1 cellular context compared by ENCODE assay signal in the genomic region with DNA sequence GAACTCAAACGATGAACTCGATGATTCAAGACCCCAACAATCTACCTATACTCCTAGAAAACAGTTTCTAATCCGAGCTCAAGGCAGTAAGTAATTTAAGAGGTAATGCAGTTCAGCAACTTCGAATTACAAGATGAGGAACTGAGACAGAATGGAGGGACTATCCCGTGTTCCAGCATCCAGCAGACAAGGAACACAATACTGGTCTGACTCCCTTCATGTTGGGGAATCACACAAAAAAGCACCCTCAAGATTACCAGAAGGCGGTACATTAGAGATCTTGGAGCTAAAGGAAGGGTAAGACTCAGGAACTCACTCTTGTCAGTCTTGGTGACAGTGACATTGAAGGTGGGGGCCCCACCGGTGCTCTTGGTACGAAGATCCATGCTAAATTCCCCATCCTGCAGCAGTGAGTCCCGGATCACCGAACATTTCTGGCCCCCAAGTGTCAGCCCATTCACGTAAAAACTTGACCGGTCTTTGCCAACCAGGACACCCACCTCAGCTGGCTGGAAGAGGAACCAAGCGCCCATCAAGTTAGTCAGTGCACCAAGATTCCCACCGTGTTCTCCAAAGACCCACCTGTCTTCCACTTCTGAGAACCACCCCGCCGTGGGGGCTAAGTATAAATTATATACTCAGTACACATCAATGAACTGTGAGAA.
TF ChIP-seq lines count a peak whose summit lies in the region.

No MANE protein-coding gene starts in this region.

TF ChIP-seq in A549, 52 proteins besides CTCF, POLR2A, EP300 and RAD21 (continued from another document):
- TF ChIP-seq, protein P1, sequence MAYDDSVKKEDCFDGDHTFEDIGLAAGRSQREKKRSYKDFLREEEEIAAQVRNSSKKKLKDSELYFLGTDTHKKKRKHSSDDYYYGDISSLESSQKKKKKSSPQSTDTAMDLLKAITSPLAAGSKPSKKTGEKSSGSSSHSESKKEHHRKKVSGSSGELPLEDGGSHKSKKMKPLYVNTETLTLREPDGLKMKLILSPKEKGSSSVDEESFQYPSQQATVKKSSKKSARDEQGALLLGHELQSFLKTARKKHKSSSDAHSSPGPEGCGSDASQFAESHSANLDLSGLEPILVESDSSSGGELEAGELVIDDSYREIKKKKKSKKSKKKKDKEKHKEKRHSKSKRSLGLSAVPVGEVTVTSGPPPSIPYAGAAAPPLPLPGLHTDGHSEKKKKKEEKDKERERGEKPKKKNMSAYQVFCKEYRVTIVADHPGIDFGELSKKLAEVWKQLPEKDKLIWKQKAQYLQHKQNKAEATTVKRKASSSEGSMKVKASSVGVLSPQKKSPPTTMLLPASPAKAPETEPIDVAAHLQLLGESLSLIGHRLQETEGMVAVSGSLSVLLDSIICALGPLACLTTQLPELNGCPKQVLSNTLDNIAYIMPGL (CRISPR knock-in tag; IDR thresholded peaks at IDR 0.05; ENCODE audit: borderline replicate concordance), result no peak
- no peak for TF ChIP-seq HEYL (CRISPR knock-in tag; IDR thresholded peaks at IDR 0.05)
- no peak for TF ChIP-seq ESRRA (IDR thresholded peaks at IDR 0.05; ENCODE audit: borderline replicate concordance, low read length)
- TF ChIP-seq NPAS2 (CRISPR knock-in tag; IDR thresholded peaks at IDR 0.05; ENCODE audit: borderline replicate concordance), result no peak
- TF ChIP-seq JUN (IDR thresholded peaks at IDR 0.05), result 0 out of 5 replicates have a peak, but pooled peaks of 1 of the 2 experiments have one; percentile 0
- no peak for TF ChIP-seq HOXB13 (CRISPR knock-in tag; IDR thresholded peaks at IDR 0.05; ENCODE audit: low read depth)
- TF ChIP-seq TFCP2L1 (CRISPR knock-in tag; IDR thresholded peaks at IDR 0.05), result no peak
- TF ChIP-seq ZSCAN20 (CRISPR knock-in tag; IDR thresholded peaks at IDR 0.05), result no peak
- peak; percentile 36; the same call in 1 of the 2 replicates for TF ChIP-seq POLR2AphosphoS2 (conservative IDR thresholded peaks at IDR 0.05; ENCODE audit: low read length)
- TF ChIP-seq CEBPB (IDR thresholded peaks at IDR 0.05), result no peak
- no peak for TF ChIP-seq CHD4 (IDR thresholded peaks at IDR 0.05; ENCODE audit: borderline replicate concordance)
- TF ChIP-seq, protein P2, sequence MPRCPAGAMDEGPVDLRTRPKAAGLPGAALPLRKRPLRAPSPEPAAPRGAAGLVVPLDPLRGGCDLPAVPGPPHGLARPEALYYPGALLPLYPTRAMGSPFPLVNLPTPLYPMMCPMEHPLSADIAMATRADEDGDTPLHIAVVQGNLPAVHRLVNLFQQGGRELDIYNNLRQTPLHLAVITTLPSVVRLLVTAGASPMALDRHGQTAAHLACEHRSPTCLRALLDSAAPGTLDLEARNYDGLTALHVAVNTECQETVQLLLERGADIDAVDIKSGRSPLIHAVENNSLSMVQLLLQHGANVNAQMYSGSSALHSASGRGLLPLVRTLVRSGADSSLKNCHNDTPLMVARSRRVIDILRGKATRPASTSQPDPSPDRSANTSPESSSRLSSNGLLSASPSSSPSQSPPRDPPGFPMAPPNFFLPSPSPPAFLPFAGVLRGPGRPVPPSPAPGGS (IDR thresholded peaks at IDR 0.05), result no peak
- TF ChIP-seq, protein P3, sequence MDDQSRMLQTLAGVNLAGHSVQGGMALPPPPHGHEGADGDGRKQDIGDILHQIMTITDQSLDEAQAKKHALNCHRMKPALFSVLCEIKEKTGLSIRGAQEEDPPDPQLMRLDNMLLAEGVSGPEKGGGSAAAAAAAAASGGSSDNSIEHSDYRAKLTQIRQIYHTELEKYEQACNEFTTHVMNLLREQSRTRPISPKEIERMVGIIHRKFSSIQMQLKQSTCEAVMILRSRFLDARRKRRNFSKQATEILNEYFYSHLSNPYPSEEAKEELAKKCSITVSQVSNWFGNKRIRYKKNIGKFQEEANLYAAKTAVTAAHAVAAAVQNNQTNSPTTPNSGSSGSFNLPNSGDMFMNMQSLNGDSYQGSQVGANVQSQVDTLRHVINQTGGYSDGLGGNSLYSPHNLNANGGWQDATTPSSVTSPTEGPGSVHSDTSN (IDR thresholded peaks at IDR 0.05), result 0 out of 2 replicates have a peak, but pooled peaks have one; percentile 33
- no peak for TF ChIP-seq HOXA7 (CRISPR knock-in tag; IDR thresholded peaks at IDR 0.05)
- TF ChIP-seq PHF8 (IDR thresholded peaks at IDR 0.05; ENCODE audit: borderline replicate concordance, low read depth), result no peak
TF ChIP-seq in A549: peak in this region for 3.
